17 cellular contexts compared by ENCODE assay signal in the genomic region with DNA sequence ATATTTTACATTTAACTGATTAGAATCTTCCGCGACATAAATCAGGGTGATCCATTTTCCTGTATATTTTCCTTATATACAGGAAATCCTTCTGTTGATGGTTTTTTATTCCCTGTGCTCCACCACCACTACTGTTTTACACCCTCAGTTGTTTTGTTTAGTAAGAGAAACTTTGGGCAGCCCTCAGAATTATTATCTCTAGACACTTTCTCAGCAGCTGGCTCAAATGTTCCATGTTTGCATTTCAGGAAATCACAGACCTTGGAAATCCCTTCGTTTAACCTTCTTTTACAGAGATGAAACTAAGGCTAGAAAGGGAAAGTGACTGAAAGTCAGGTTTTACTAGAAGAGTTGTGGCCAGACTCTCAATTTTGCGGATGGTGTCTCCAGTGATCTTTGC. TPM values are rescaled to one million over a fixed set of nuclear protein-coding genes. Genes with fewer than 3 reads are reported as not detected.
A peak's percentile ranks its signal among the peaks of the same experiment; 100 is the strongest.
DNase-seq lines count a peak whose midpoint lies in the region; ATAC-seq and TF ChIP-seq lines count a peak whose summit lies in the region.
"Had no signal": no experiment of that assay in that cellular context is flagged by ENCODE, and none has a peak within 500 bp of the region (broad histone marks: within the 10 kb centered on the region; RNA-seq: fewer than 3 reads in every experiment).

No MANE protein-coding gene starts in this region.

- peaks cover 8 to 95% (median 65%) of the 10 kb centered on the region in 12 donors for H3K4me1 ChIP-seq in heart left ventricle
- peaks cover 25% of the 10 kb centered on the region for H3K4me1 ChIP-seq in parathyroid adenoma
- peaks cover 30 to 59% (median 44%) of the 10 kb centered on the region in 4 donors for H3K4me1 ChIP-seq in upper lobe of left lung

- no peaks in the 10 kb centered on the region for H3K9me3 ChIP-seq in heart left ventricle
- no peaks in the 10 kb centered on the region for H3K9me3 ChIP-seq in parathyroid adenoma (ENCODE audit: control insufficient read depth, low read length)
- no peaks in the 10 kb centered on the region for H3K9me3 ChIP-seq in upper lobe of left lung
- H3K9me3 ChIP-seq: prostate gland had no signal

- intact Hi-C loops in heart left ventricle (cut with DNase I) (loop anchor here in 2 of 10 donors (1.0 to 2.0 kb wide), 2 partner anchors 14 to 15 kb away; a partner anchor contains a TSS), Right ventricle myocardium superior (cut with DNase I) (no loop called here)

- TF ChIP-seq EP300 in upper lobe of left lung (IDR thresholded peaks at IDR 0.05) = no peak

- H2AFZ ChIP-seq in parathyroid adenoma = no peak overlapping the region

- WGBS in heart left ventricle, 4 donors = 41 to 58% (median 48%) methylated on average over 4 of the region's 4 CpGs
- WGBS in upper lobe of left lung, 2 donors = 60 to 66% methylated on average over 4 of the region's 4 CpGs

- TF ChIP-seq POLR2A in heart left ventricle (IDR thresholded peaks at IDR 0.05) = no peak
- no peak for TF ChIP-seq POLR2A in upper lobe of left lung (IDR thresholded peaks at IDR 0.05)

- H3K79me2 ChIP-seq in parathyroid adenoma = peaks cover 8% of the 10 kb centered on the region

- H3K4me2 ChIP-seq in parathyroid adenoma (ENCODE audit: low read length) = peak overlapping the region; percentile 52

- TF ChIP-seq CTCF in heart left ventricle (IDR thresholded peaks at IDR 0.05) (no peak), fibroblast of pulmonary artery (IDR thresholded peaks at IDR 0.05; ENCODE audit: low read length, missing control alignments) (no peak), parathyroid adenoma (IDR thresholded peaks at IDR 0.05) (no peak), upper lobe of left lung (IDR thresholded peaks at IDR 0.05) (no peak)

- no peak overlapping the region for H3K9ac ChIP-seq in parathyroid adenoma

- no peaks in the 10 kb centered on the region for H3K27me3 ChIP-seq in heart left ventricle
- no peaks in the 10 kb centered on the region for H3K27me3 ChIP-seq in parathyroid adenoma (ENCODE audit: control insufficient read depth, insufficient read depth, low read length)
- H3K27me3 ChIP-seq in upper lobe of left lung = no peaks in the 10 kb centered on the region

- H3K27ac ChIP-seq in heart left ventricle (peak overlapping the region; percentile 81 to 94 (median 88)), parathyroid adenoma (peak overlapping the region; percentile 74), upper lobe of left lung (peak overlapping the region; percentile 67 to 85 (median 76))

- no peak for ATAC-seq in heart left ventricle
- no peak for ATAC-seq in Right ventricle myocardium superior (ENCODE audit: poor library complexity)
- no peak for ATAC-seq in upper lobe of left lung (ENCODE audit: low FRiP score in 2 of 2)
- no peak for ATAC-seq in GM21528 (IDR thresholded peaks at IDR 0.05; ENCODE audit: low FRiP score, unreplicated experiment)
- ATAC-seq in GM21723 (IDR thresholded peaks at IDR 0.05; ENCODE audit: unreplicated experiment) = no peak

- no peak overlapping the region for H3K4me3 ChIP-seq in heart left ventricle
- no peak overlapping the region for H3K4me3 ChIP-seq in fibroblast of pulmonary artery (replicated peaks; ENCODE audit: low read depth, low read length)
- H3K4me3 ChIP-seq in parathyroid adenoma (ENCODE audit: low read depth, low read length) = peak overlapping the region; percentile 4
- H3K4me3 ChIP-seq in upper lobe of left lung = no peak overlapping the region
- H3K4me3 ChIP-seq: prostate gland, skin epidermis had no signal

- H3K36me3 ChIP-seq in heart left ventricle (no peaks in the 10 kb centered on the region), parathyroid adenoma (ENCODE audit: control insufficient read depth, insufficient read depth, low read length) (no peaks in the 10 kb centered on the region), upper lobe of left lung (no peaks in the 10 kb centered on the region)
- H3K36me3 ChIP-seq: prostate gland had no signal

- DNase-seq in heart left ventricle (no peak), Right ventricle myocardium superior (no peak), fibroblast of pulmonary artery (ENCODE audit: low read depth) (peak; percentile 32), upper lobe of left lung (no peak), NCI-H146 treated with DMSO at 0.1 percent for 48 hours (lab: John Stamatoyannopoulos, UW; ENCODE audit: unreplicated experiment) (no peak)
- DNase-seq: activated CD4-positive, alpha-beta T cell treated with anti-CD3 and anti-CD28 coated beads for 4 hours; activated gamma-delta T cell; CD4-positive, CD25-positive, alpha-beta regulatory T cell; NCI-H1048; NCI-H1694 treated with DMSO at 0.1 percent for 48 hours; NCI-H510A; stimulated activated CD4-positive, alpha-beta T cell treated with anti-CD3 and anti-CD28 coated beads, Interleukin-1b, Interleukin-23, amount 100 ng/mL, for 48 hours had no signal

RNA-seq across cellular contexts. Expression of a gene that starts 15.2 kb away (rescaled TPM):
- total RNA-seq in heart left ventricle (10 to 100 TPM in 6 of 9 donors, 1 to 10 TPM in 3; 7.8 to 14.0 (median 10.9) TPM), Right ventricle myocardium superior (9.2 TPM), upper lobe of left lung (10 to 100 TPM in 1 of 6 donors, 1 to 10 TPM in 5; 4.4 to 10.3 (median 8.0) TPM)
- 1 to 10 TPM; 2.8 to 6.9 TPM for polyA plus RNA-seq in heart left ventricle
- total RNA-seq: CD4-positive, CD25-positive, alpha-beta regulatory T cell had no signal
- polyA plus RNA-seq: CD4-positive, CD25-positive, alpha-beta regulatory T cell had no signal
